8 cellular contexts compared by ENCODE assay signal in genomic region chr6:69835414-69836179, GRCh38. TPM values are rescaled to one million over a fixed set of nuclear protein-coding genes. Genes with fewer than 3 reads are reported as not detected.
DNase-seq lines count a peak whose midpoint lies in the region; ATAC-seq and TF ChIP-seq lines count a peak whose summit lies in the region.

No MANE protein-coding gene starts in this region.

- H3K27me3 ChIP-seq in lung (ENCODE audit: control insufficient read depth, insufficient read depth): no peaks in the 10 kb centered on the region

- H3K4me1 ChIP-seq in lung (ENCODE audit: control insufficient read depth in 2 of 2, insufficient read depth in 2 of 2, low read length in 2 of 2): no peaks in the 10 kb centered on the region

- ATAC-seq in GM19438 (IDR thresholded peaks at IDR 0.05; ENCODE audit: low read depth, unreplicated experiment) (peak; percentile 93), HG03378 (IDR thresholded peaks at IDR 0.05; ENCODE audit: unreplicated experiment) (peak; percentile 85), lung (ENCODE audit: insufficient read depth, low FRiP score) (peak; percentile 72)

- H3K4me3 ChIP-seq in cardiac fibroblast (replicated peaks in 1 of 2; ENCODE audit: low read depth in 2 of 2, low read length in 2 of 2): no peak overlapping the region
- no peak overlapping the region for H3K4me3 ChIP-seq in lung

- H3K27ac ChIP-seq in lung (ENCODE audit: low read depth in 1 of 2, low read length in 1 of 2): no peak overlapping the region

- DNase-seq in NCI-H2081 (lab: John Stamatoyannopoulos, UW): peak; percentile 12 to 46
- DNase-seq in NCI-H2081 treated with DMSO at 0.1 percent for 48 hours (lab: John Stamatoyannopoulos, UW): no peak
- peak; percentile 52 for DNase-seq in NCI-H82 treated with DMSO at 0.1 percent for 48 hours (lab: John Stamatoyannopoulos, UW; ENCODE audit: unreplicated experiment)
- DNase-seq in cardiac fibroblast (ENCODE audit: low read depth in 2 of 2): peak; percentile 88 to 91
- no peak for DNase-seq in lung (ENCODE audit: low spot score)
- DNase-seq in NCI-H226: no peak

- TF ChIP-seq CTCF in cardiac fibroblast (IDR thresholded peaks at IDR 0.05; ENCODE audit: low read depth, low read length) (peak; percentile 84), lung (IDR thresholded peaks at IDR 0.05; ENCODE audit: control extremely low read depth, extremely low read depth) (peak; percentile 42)

- H3K9me3 ChIP-seq in lung (ENCODE audit: control insufficient read depth in 2 of 2, insufficient read depth in 1 of 2, low read length in 1 of 2): no peaks in the 10 kb centered on the region

- 10 to 11% methylated on average over 5 of the region's 5 CpGs for WGBS in lung, 2 donors

- no peaks in the 10 kb centered on the region for H3K36me3 ChIP-seq in lung (ENCODE audit: control insufficient read depth in 2 of 2, insufficient read depth in 2 of 2, low read length in 2 of 2)

RNA-seq across cellular contexts. Expression of gene COL19A1, which starts 30.8 kb away (rescaled TPM):
- total RNA-seq in lung: 1 to 10 TPM in 1 of 2 donors, under 1 TPM in 1; 0.80 to 4.4 TPM
- polyA plus RNA-seq in lung: under 1 TPM in 1 of 2 donors, not detected in 1; 0.09 TPM

RNA-seq across cellular contexts. Expression of gene LMBRD1, which starts 38.8 kb away (rescaled TPM):
- 100 to 1,000 TPM in 1 of 2 donors, 10 to 100 TPM in 1; 46.5 to 102 TPM for total RNA-seq in lung
- polyA plus RNA-seq in lung: 10 to 100 TPM; 31.2 to 37.0 TPM

Comparison
In these comparisons a context has a peak if more than half of its experiments do, and no peak if none do; other contexts are left out.
1. DNase-seq: peak in NCI-H2081 (2 of 2), NCI-H82 treated with DMSO at 0.1 percent for 48 hours (single experiment) and cardiac fibroblast (2 of 2); none in NCI-H2081 treated with DMSO at 0.1 percent for 48 hours (single experiment), lung (single experiment) and NCI-H226 (single experiment).
2. Peak in every context shown above with its lines, with median percentiles within 50 percentile points of each other: ATAC-seq.